ENCODE assay signal across 1 cellular context in genomic region chr13:114314074-114314912, GRCh38.
TF ChIP-seq lines count a peak whose summit lies in the region.

CHAMP1 (plus strand) TSS chr13:114314503; CDS start chr13:114323843, 9,340 bp downstream.

TF ChIP-seq in K562, 482 proteins besides CTCF, POLR2A, EP300 and RAD21 (continued from another document and continues in another):
- TF ChIP-seq FOXP4 (CRISPR knock-in tag; IDR thresholded peaks at IDR 0.05; ENCODE audit: borderline replicate concordance) (0 out of 2 replicates have a peak, but pooled peaks have one; percentile 18), TRIM28 (IDR thresholded peaks at IDR 0.05) (no peak), NKRF (IDR thresholded peaks at IDR 0.05; ENCODE audit: borderline replicate concordance) (no peak), TEAD1 (CRISPR knock-in tag; IDR thresholded peaks at IDR 0.05) (0 out of 4 replicates have a peak, but pooled peaks of 1 of the 2 experiments have one; percentile 33), MBD1 (CRISPR knock-in tag; IDR thresholded peaks at IDR 0.05) (no peak), FOXP1 (CRISPR knock-in tag; IDR thresholded peaks at IDR 0.05) (0 out of 2 replicates have a peak, but pooled peaks have one; percentile 49), E2F3 (CRISPR knock-in tag; IDR thresholded peaks at IDR 0.05) (peak; percentile 91), HINFP (tag; conservative IDR thresholded peaks at IDR 0.05; ENCODE audit: low read depth) (no peak), CHCHD3 (CRISPR knock-in tag; IDR thresholded peaks at IDR 0.05) (no peak), CEBPG (CRISPR knock-in tag; IDR thresholded peaks at IDR 0.05) (no peak), CEBPG (tag; conservative IDR thresholded peaks at IDR 0.05 in 1 of 2, IDR thresholded peaks at IDR 0.05 in 1 of 2) (no peak), ZNF12 (CRISPR knock-in tag; IDR thresholded peaks at IDR 0.05) (no peak; the same call in 1 of the 2 replicates), ZNF592 (IDR thresholded peaks at IDR 0.05) (peak; percentile 44; the same call in 1 of the 2 replicates), ZNF184 (CRISPR knock-in tag; IDR thresholded peaks at IDR 0.05) (no peak), ZEB2 (IDR thresholded peaks at IDR 0.05) (no peak), KLF13 (tag; IDR thresholded peaks at IDR 0.05; ENCODE audit: borderline replicate concordance, low read depth) (no peak), MEIS2 (IDR thresholded peaks at IDR 0.05; ENCODE audit: partially characterized antibody) (no peak), ZNF395 (CRISPR knock-in tag; IDR thresholded peaks at IDR 0.05) (peak; percentile 87), ZNF224 (CRISPR knock-in tag; IDR thresholded peaks at IDR 0.05) (no peak), ETV6 (IDR thresholded peaks at IDR 0.05; ENCODE audit: borderline replicate concordance in 1 of 2, low read depth in 2 of 2, low read length in 1 of 2) (no peak), ETV6 (CRISPR knock-in tag; IDR thresholded peaks at IDR 0.05; ENCODE audit: borderline replicate concordance) (no peak), ZNF695 (CRISPR knock-in tag; IDR thresholded peaks at IDR 0.05) (no peak), ZNF431 (CRISPR knock-in tag; IDR thresholded peaks at IDR 0.05) (0 out of 2 replicates have a peak, but pooled peaks have one; percentile 25), NR4A1 (CRISPR knock-in tag; IDR thresholded peaks at IDR 0.05) (no peak), NR4A1 (tag; IDR thresholded peaks at IDR 0.05) (peak; percentile 27; the same call in 1 of the 2 replicates), RREB1 (CRISPR knock-in tag; IDR thresholded peaks at IDR 0.05) (peak; percentile 67; the same call in 1 of the 2 replicates), TARDBP (IDR thresholded peaks at IDR 0.05) (peak; percentile 68), RBBP5 (IDR thresholded peaks at IDR 0.05; ENCODE audit: borderline replicate concordance, insufficient read depth, low read length, poor library complexity, severe bottlenecking) (peak; percentile 74), EGR1 (conservative IDR thresholded peaks at IDR 0.05) (peak; percentile 84), HES1 (IDR thresholded peaks at IDR 0.05; ENCODE audit: low read depth) (peak; percentile 71; the same call in 1 of the 2 replicates), ZNF197 (CRISPR knock-in tag; IDR thresholded peaks at IDR 0.05; ENCODE audit: low read depth) (no peak), MNT (conservative IDR thresholded peaks at IDR 0.05) (peak in 1 of 2 experiments; percentile 31; a peak in 3 of 4 replicates), MTF1 (CRISPR knock-in tag; IDR thresholded peaks at IDR 0.05; ENCODE audit: borderline replicate concordance) (no peak), MXD1 (CRISPR knock-in tag; IDR thresholded peaks at IDR 0.05; ENCODE audit: borderline replicate concordance, poor library complexity, severe bottlenecking) (no peak)
